In the genomic region with DNA sequence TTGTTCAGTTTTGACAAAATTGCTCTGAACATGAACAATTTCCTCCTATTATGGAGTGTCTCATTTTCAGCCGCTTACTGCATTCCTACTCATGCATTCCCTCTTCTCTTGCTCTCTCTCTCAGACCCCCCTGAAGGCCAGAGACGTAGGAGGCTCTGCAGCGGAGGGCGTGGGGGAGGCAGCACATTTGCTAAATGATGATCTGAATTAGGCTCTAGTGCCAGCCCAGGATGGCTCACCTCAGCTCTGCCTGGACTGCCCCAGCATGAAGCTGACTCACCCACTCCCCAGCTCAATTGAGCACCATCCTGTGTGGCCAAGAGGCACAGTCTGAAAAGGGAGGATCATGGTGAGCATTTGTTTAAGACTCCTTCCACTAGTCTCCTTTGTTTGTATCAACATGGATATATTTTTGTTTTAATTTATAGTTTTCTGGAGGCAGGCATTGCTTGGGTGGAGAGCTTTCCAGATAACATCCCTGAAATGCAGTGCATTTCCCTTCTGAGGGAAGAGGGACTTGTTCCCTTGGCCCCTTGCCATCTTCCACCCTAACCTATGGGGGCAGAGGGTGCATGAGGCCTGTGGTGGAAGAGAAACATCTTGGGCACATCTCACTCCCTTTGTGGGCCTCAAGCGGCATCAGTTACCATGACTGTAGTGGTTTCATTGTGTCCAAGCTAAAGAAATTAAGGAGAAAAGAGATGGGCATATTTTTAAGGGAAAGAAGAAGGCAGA, we compare ENCODE assay signal across 8 cellular contexts. TPM values are rescaled to one million over a fixed set of nuclear protein-coding genes. Genes with fewer than 3 reads are reported as not detected.
A peak's percentile ranks its signal among the peaks of the same experiment; 100 is the strongest.
DNase-seq lines count a peak whose midpoint lies in the region; ATAC-seq and TF ChIP-seq lines count a peak whose summit lies in the region.

No MANE protein-coding gene starts in this region.

- H3K4me1 Mint-ChIP-seq in mesothelial cell of epicardium, result peaks cover 39% of the 10 kb centered on the region
- H3K4me1 Mint-ChIP-seq in CD8-positive, alpha-beta memory T cell, result peaks cover 10 to 14% (median 11%) of the 10 kb centered on the region in 3 donors
- H3K4me1 Mint-ChIP-seq in effector memory CD8-positive, alpha-beta T cell (ENCODE audit: low read depth in 2 of 2), result peaks cover 5 to 10% of the 10 kb centered on the region in 2 donors

- peaks cover 7% of the 10 kb centered on the region for H3K4me1 ChIP-seq in CD8-positive, alpha-beta memory T cell (ENCODE audit: insufficient read depth, low read length)

- H3K4me3 Mint-ChIP-seq in mesothelial cell of epicardium, result no peak overlapping the region
- H3K4me3 Mint-ChIP-seq in CD8-positive, alpha-beta memory T cell, result peak overlapping the region in 1 of 7 donors; percentile 26
- no peak overlapping the region for H3K4me3 Mint-ChIP-seq in effector memory CD8-positive, alpha-beta T cell

- no peaks in the 10 kb centered on the region for H3K27me3 Mint-ChIP-seq in mesothelial cell of epicardium (ENCODE audit: low read depth)
- no peaks in the 10 kb centered on the region for H3K27me3 Mint-ChIP-seq in CD8-positive, alpha-beta memory T cell
- H3K27me3 Mint-ChIP-seq in effector memory CD8-positive, alpha-beta T cell, result no peaks in the 10 kb centered on the region

- H3K36me3 Mint-ChIP-seq in mesothelial cell of epicardium, result no peaks in the 10 kb centered on the region
- H3K36me3 Mint-ChIP-seq in CD8-positive, alpha-beta memory T cell, result no peaks in the 10 kb centered on the region
- H3K36me3 Mint-ChIP-seq in effector memory CD8-positive, alpha-beta T cell (ENCODE audit: insufficient read depth), result no peaks in the 10 kb centered on the region

- H3K9me3 Mint-ChIP-seq in mesothelial cell of epicardium, result no peaks in the 10 kb centered on the region
- no peaks in the 10 kb centered on the region for H3K9me3 Mint-ChIP-seq in CD8-positive, alpha-beta memory T cell
- H3K9me3 Mint-ChIP-seq in effector memory CD8-positive, alpha-beta T cell, result no peaks in the 10 kb centered on the region

- ATAC-seq in left lobe of liver, result no peak
- ATAC-seq in effector memory CD8-positive, alpha-beta T cell (replicated peaks), result no peak
- ATAC-seq in HG03039 (IDR thresholded peaks at IDR 0.05; ENCODE audit: unreplicated experiment), result no peak

- POLR2A ChIA-PET in CD8-positive, alpha-beta memory T cell (lab: Charles Lee), result no interaction called here

- no peak overlapping the region for H3K27ac ChIP-seq in CD8-positive, alpha-beta memory T cell (ENCODE audit: low read depth, low read length)

- H3K9me3 ChIP-seq in CD8-positive, alpha-beta memory T cell (ENCODE audit: low read length), result no peaks in the 10 kb centered on the region

- TF ChIP-seq CTCF in AG10803 (conservative IDR thresholded peaks at IDR 0.05; ENCODE audit: low read length) (no peak), astrocyte of the spinal cord (IDR thresholded peaks at IDR 0.05; ENCODE audit: low read depth, low read length) (no peak), mesothelial cell of epicardium (IDR thresholded peaks at IDR 0.05; ENCODE audit: unreplicated experiment) (no peak)

- CTCF ChIA-PET in CD8-positive, alpha-beta memory T cell (lab: Charles Lee), result no interaction called here

- no peaks in the 10 kb centered on the region for H3K36me3 ChIP-seq in CD8-positive, alpha-beta memory T cell (ENCODE audit: insufficient read depth, low read length)

- DNase-seq in AG10803 (ENCODE audit: low read depth) (peak; percentile 61), HS-5 (ENCODE audit: low read depth) (peak; percentile 74), astrocyte of the spinal cord (ENCODE audit: low read depth, low spot score) (peak; percentile 84), mesothelial cell of epicardium (ENCODE audit: low spot score in 2 of 2, unreplicated experiment in 2 of 2) (peak in 1 of 2 experiments; percentile 40), left lobe of liver (ENCODE audit: low spot score) (no peak)
- DNase-seq in CD8-positive, alpha-beta memory T cell, result no peak
- no peak for DNase-seq in effector memory CD8-positive, alpha-beta T cell

- H3K27me3 ChIP-seq in CD8-positive, alpha-beta memory T cell (ENCODE audit: insufficient read depth, low read length, poor library complexity, severe bottlenecking), result no peaks in the 10 kb centered on the region

- H3K4me3 ChIP-seq in AG10803 (ENCODE audit: low read length), result no peak overlapping the region
- no peak overlapping the region for H3K4me3 ChIP-seq in astrocyte of the spinal cord (ENCODE audit: low read depth, low read length)
- no peak overlapping the region for H3K4me3 ChIP-seq in CD8-positive, alpha-beta memory T cell (ENCODE audit: low read length)

- in situ Hi-C loops in astrocyte of the spinal cord (cut with HindIII; ENCODE audit: low sequenced_read_pairs), result no loop called here

- H3K27ac Mint-ChIP-seq in mesothelial cell of epicardium, result peak overlapping the region; percentile 43
- H3K27ac Mint-ChIP-seq in CD8-positive, alpha-beta memory T cell, result no peak overlapping the region
- no peak overlapping the region for H3K27ac Mint-ChIP-seq in effector memory CD8-positive, alpha-beta T cell

RNA-seq across cellular contexts. Expression of a gene that starts 5.5 kb away (rescaled TPM):
- 2,728 to 2,928 TPM (median 2,867 TPM) in 3 replicates for total RNA-seq in mesothelial cell of epicardium
- 1,000 to 10,000 TPM; 3,637 to 3,698 TPM for total RNA-seq in CD8-positive, alpha-beta memory T cell
- 3,268 TPM for polyA plus RNA-seq in CD8-positive, alpha-beta memory T cell
- 825 TPM for total RNA-seq in left lobe of liver

Comparison
In these comparisons a context has a peak if more than half of its experiments do, and no peak if none do; other contexts are left out.
1. DNase-seq: peak in AG10803 (single experiment), HS-5 (single experiment) and astrocyte of the spinal cord (single experiment); none in CD8-positive, alpha-beta memory T cell (0 of 5), left lobe of liver (single experiment) and effector memory CD8-positive, alpha-beta T cell (0 of 3).